Comparison of ENCODE assay signal across 17 cellular contexts in the genomic region with DNA sequence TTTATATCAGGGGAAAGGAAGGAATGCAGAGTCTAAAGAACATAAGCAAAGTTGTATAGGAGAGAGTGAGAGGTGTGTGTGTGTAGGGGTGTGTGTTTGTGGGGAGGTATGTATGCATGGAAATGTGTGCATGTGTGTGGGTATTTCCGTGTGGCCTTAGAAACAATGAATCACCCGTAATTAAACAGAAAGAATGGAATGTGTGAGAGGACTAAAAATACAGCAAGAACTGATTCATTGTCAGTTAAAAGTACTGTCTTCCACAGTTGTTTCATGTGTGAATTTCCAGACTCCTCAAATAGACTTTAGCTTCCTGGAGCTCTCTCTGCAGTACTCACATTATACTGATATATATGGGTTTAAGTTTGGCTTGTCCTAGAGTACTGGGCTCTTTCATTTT.
DNase-seq lines count a peak whose midpoint lies in the region; ATAC-seq and TF ChIP-seq lines count a peak whose summit lies in the region.
"Had no signal": no experiment of that assay in that cellular context is flagged by ENCODE, and none has a peak within 500 bp of the region (broad histone marks: within the 10 kb centered on the region; RNA-seq: fewer than 3 reads in every experiment).

No MANE protein-coding gene starts in this region.

- peak overlapping the region; percentile 23; the same call in 1 of the 2 replicates for H3K4me3 Mint-ChIP-seq in HFFc6
- H3K4me3 Mint-ChIP-seq in activated CD8-positive, alpha-beta T cell treated with anti-CD3 and anti-CD28 coated beads, Interleukin-2, amount 10 ng/mL, durations not matched to agents 7 days and 5 days: no peak overlapping the region
- H3K4me3 Mint-ChIP-seq: activated naive CD8-positive, alpha-beta T cell treated with anti-CD3 and anti-CD28 coated beads for 36 hours; activated T-helper 1 cell treated with anti-CD3 and anti-CD28 coated beads, Interleukin-12 subunit alpha, Interleukin-12 subunit beta, Interleukin-2, Interleukin-4 antibody, amounts not matched to agents 30 ng/mL and 10 ng/mL and 1 ng/mL, durations not matched to agents 14 hours and 24 hours and 36 hours; WTC11 had no signal

- TF ChIP-seq CTCF in HFFc6 (IDR thresholded peaks at IDR 0.05) (no peak), stomach (IDR thresholded peaks at IDR 0.05) (no peak)

- H3K9ac ChIP-seq in adipocyte (ENCODE audit: low read length): no peak overlapping the region

- H3K27ac ChIP-seq in stomach: no peak overlapping the region

- no peak for TF ChIP-seq EP300 in stomach (IDR thresholded peaks at IDR 0.05)

- H3K36me3 Mint-ChIP-seq in HFFc6 (ENCODE audit: low read depth): no peaks in the 10 kb centered on the region
- H3K36me3 Mint-ChIP-seq in activated CD8-positive, alpha-beta T cell treated with anti-CD3 and anti-CD28 coated beads, Interleukin-2, amount 10 ng/mL, durations not matched to agents 7 days and 5 days (ENCODE audit: low read depth): no peaks in the 10 kb centered on the region
- H3K36me3 Mint-ChIP-seq: activated naive CD8-positive, alpha-beta T cell treated with anti-CD3 and anti-CD28 coated beads for 36 hours; WTC11 had no signal

- no peak overlapping the region for H3K4me3 ChIP-seq in adipocyte (ENCODE audit: low read length)
- no peak overlapping the region for H3K4me3 ChIP-seq in stomach

- H3K4me1 Mint-ChIP-seq in HFFc6 (ENCODE audit: low read depth): peaks cover 47% of the 10 kb centered on the region
- no peaks in the 10 kb centered on the region for H3K4me1 Mint-ChIP-seq in activated CD8-positive, alpha-beta T cell treated with anti-CD3 and anti-CD28 coated beads, Interleukin-2, amount 10 ng/mL, durations not matched to agents 7 days and 5 days (ENCODE audit: low read depth)
- H3K4me1 Mint-ChIP-seq: activated naive CD8-positive, alpha-beta T cell treated with anti-CD3 and anti-CD28 coated beads for 36 hours had no signal

- DNase-seq in AG08396 (ENCODE audit: low spot score) (peak; percentile 3), HFFc6 (peak; percentile 32), adipocyte (ENCODE audit: low read depth) (peak; percentile 30), kidney tubule cell (ENCODE audit: low spot score) (peak; percentile 85), stomach (no peak)
- no peak for DNase-seq in activated CD8-positive, alpha-beta T cell treated with anti-CD3 and anti-CD28 coated beads, Interleukin-2, amount 10 ng/mL, durations not matched to agents 7 days and 5 days
- DNase-seq: activated naive CD8-positive, alpha-beta T cell treated with anti-CD3 and anti-CD28 coated beads for 36 hours; effector CD8-positive, alpha-beta T cell; left colon; NCI-H1436 treated with DMSO at 0.1 percent for 48 hours; NCI-H446; stimulated activated CD4-positive, alpha-beta T cell treated with anti-CD3 and anti-CD28 coated beads, Interleukin-2, amount 100 ng/mL, for 48 hours; substantia nigra had no signal

- H3K9me3 Mint-ChIP-seq in HFFc6: no peaks in the 10 kb centered on the region
- H3K9me3 Mint-ChIP-seq in activated CD8-positive, alpha-beta T cell treated with anti-CD3 and anti-CD28 coated beads, Interleukin-2, amount 10 ng/mL, durations not matched to agents 7 days and 5 days (ENCODE audit: insufficient read depth): no peaks in the 10 kb centered on the region
- H3K9me3 Mint-ChIP-seq: activated naive CD8-positive, alpha-beta T cell treated with anti-CD3 and anti-CD28 coated beads for 36 hours; activated T-helper 1 cell treated with anti-CD3 and anti-CD28 coated beads, Interleukin-12 subunit alpha, Interleukin-12 subunit beta, Interleukin-2, Interleukin-4 antibody, amounts not matched to agents 30 ng/mL and 10 ng/mL and 1 ng/mL, durations not matched to agents 14 hours and 24 hours and 36 hours; WTC11 had no signal

- ATAC-seq in HG03457 (IDR thresholded peaks at IDR 0.05; ENCODE audit: unreplicated experiment) (no peak), GM21529 (IDR thresholded peaks at IDR 0.05; ENCODE audit: unreplicated experiment) (no peak)
- ATAC-seq in activated CD8-positive, alpha-beta T cell treated with anti-CD3 and anti-CD28 coated beads, Interleukin-2, amount 10 ng/mL, durations not matched to agents 7 days and 5 days: no peak
- ATAC-seq: left colon, WTC11 had no signal

- no peaks in the 10 kb centered on the region for H3K36me3 ChIP-seq in adipocyte (ENCODE audit: control insufficient read depth, insufficient read depth, low read length, severe bottlenecking)
- no peaks in the 10 kb centered on the region for H3K36me3 ChIP-seq in stomach

- peak overlapping the region; percentile 27 for H3K27ac Mint-ChIP-seq in HFFc6
- H3K27ac Mint-ChIP-seq in activated CD8-positive, alpha-beta T cell treated with anti-CD3 and anti-CD28 coated beads, Interleukin-2, amount 10 ng/mL, durations not matched to agents 7 days and 5 days: no peak overlapping the region
- H3K27ac Mint-ChIP-seq: activated naive CD8-positive, alpha-beta T cell treated with anti-CD3 and anti-CD28 coated beads for 36 hours; activated T-helper 1 cell treated with anti-CD3 and anti-CD28 coated beads, Interleukin-12 subunit alpha, Interleukin-12 subunit beta, Interleukin-2, Interleukin-4 antibody, amounts not matched to agents 30 ng/mL and 10 ng/mL and 1 ng/mL, durations not matched to agents 14 hours and 24 hours and 36 hours; WTC11 had no signal

- no peaks in the 10 kb centered on the region for H3K27me3 Mint-ChIP-seq in HFFc6 (ENCODE audit: insufficient read depth)
- no peaks in the 10 kb centered on the region for H3K27me3 Mint-ChIP-seq in activated CD8-positive, alpha-beta T cell treated with anti-CD3 and anti-CD28 coated beads, Interleukin-2, amount 10 ng/mL, durations not matched to agents 7 days and 5 days (ENCODE audit: low read depth)
- H3K27me3 Mint-ChIP-seq: activated naive CD8-positive, alpha-beta T cell treated with anti-CD3 and anti-CD28 coated beads for 36 hours had no signal

- no peaks in the 10 kb centered on the region for H3K9me3 ChIP-seq in adipocyte (ENCODE audit: control insufficient read depth, low read length)
- no peaks in the 10 kb centered on the region for H3K9me3 ChIP-seq in stomach

- H3K4me1 ChIP-seq in adipocyte (ENCODE audit: control insufficient read depth, insufficient read depth, low read length): peaks cover 22% of the 10 kb centered on the region
- no peaks in the 10 kb centered on the region for H3K4me1 ChIP-seq in stomach

- no peaks in the 10 kb centered on the region for H3K27me3 ChIP-seq in adipocyte (replicated peaks; ENCODE audit: control insufficient read depth, insufficient read depth, low read length)
- no peaks in the 10 kb centered on the region for H3K27me3 ChIP-seq in stomach

- CTCF ChIA-PET in activated CD8-positive, alpha-beta T cell treated with anti-CD3 and anti-CD28 coated beads, Interleukin-2, amount 10 ng/mL, durations not matched to agents 7 days and 5 days (lab: Charles Lee): no interaction called here

- intact Hi-C loops in stomach (cut with DNase I; ENCODE audit: low total_unique reads): no loop called here

- TF ChIP-seq POLR2A in stomach (IDR thresholded peaks at IDR 0.05): no peak

- POLR2A ChIA-PET in activated CD8-positive, alpha-beta T cell treated with anti-CD3 and anti-CD28 coated beads, Interleukin-2, amount 10 ng/mL, durations not matched to agents 7 days and 5 days (lab: Charles Lee): no interaction called here

- 28 to 51% (median 45%) methylated on average over 2 of the region's 2 CpGs for WGBS in stomach, 5 donors

Comparison
In these comparisons a context has a peak if more than half of its experiments do, and no peak if none do; other contexts are left out.
1. DNase-seq: peak in AG08396 (single experiment), HFFc6 (single experiment), adipocyte (single experiment) and kidney tubule cell (single experiment); none in stomach (single experiment) and activated CD8-positive, alpha-beta T cell treated with anti-CD3 and anti-CD28 coated beads, Interleukin-2, amount 10 ng/mL, durations not matched to agents 7 days and 5 days (single experiment).